In the genomic region with DNA sequence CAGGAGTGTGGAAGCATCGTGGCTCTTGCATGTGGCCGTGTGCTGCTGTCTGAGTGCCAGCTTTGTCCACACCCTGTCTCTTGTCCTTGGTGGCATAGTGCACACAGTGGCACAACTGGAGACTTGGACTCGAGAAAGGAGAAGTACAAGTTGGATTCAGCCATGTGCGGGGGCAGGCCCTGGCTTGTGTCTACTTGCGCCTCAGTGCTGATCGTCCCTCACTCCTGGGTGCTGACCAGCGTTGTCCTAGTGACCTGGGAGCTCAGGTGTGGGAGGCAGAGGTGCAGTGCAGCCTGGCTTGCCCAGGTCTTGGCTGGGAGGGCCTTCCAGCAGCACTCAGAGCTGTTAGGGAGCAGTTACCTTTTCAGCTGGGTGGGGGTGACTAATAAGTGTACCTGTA, we compare ENCODE assay signal across 11 cellular contexts. TPM values are rescaled to one million over a fixed set of nuclear protein-coding genes. Genes with fewer than 3 reads are reported as not detected.
DNase-seq lines count a peak whose midpoint lies in the region; ATAC-seq and TF ChIP-seq lines count a peak whose summit lies in the region.
"Had no signal": no experiment of that assay in that cellular context is flagged by ENCODE, and none has a peak within 500 bp of the region (broad histone marks: within the 10 kb centered on the region; RNA-seq: fewer than 3 reads in every experiment).

No MANE protein-coding gene starts in this region.

- intact Hi-C loops in PC-3 (cut with micrococcal nuclease) (no loop called here), esophagus squamous epithelium (cut with DNase I) (no loop called here)

- CTCF ChIA-PET in PC-3 (lab: Charles Lee), result no interaction called here

- H3K27ac Mint-ChIP-seq in nephron progenitor cell, result peak overlapping the region; percentile 17
- no peak overlapping the region for H3K27ac Mint-ChIP-seq in T-helper 2 cell treated with Interferon-gamma antibody and Interleukin-4, amounts not matched to agents 5 μg/mL and 100 μg/mL, for 36 hours

- peak overlapping the region; percentile 67 to 93 (median 84) for H3K4me2 ChIP-seq in BLaER1 treated with 17β-estradiol and CSF1 and Interleukin-3, amounts not matched to agents 10 nM and 100 nM
- no peak overlapping the region for H3K4me2 ChIP-seq in PC-3 (ENCODE audit: low read length)

- H3K9me3 Mint-ChIP-seq in nephron progenitor cell, result peaks cover 5% of the 10 kb centered on the region
- H3K9me3 Mint-ChIP-seq in T-helper 2 cell treated with Interferon-gamma antibody and Interleukin-4, amounts not matched to agents 5 μg/mL and 100 μg/mL, for 36 hours, result no peaks in the 10 kb centered on the region

- H3K36me3 ChIP-seq in BLaER1 treated with 17β-estradiol and CSF1 and Interleukin-3, amounts not matched to agents 10 nM and 100 nM, result peaks cover 0 to 33% (median 13%) of the 10 kb centered on the region in 11 experiments; a peak in 16 of 22 replicates
- H3K36me3 ChIP-seq in PC-3 (ENCODE audit: low read depth, low read length) (peaks cover 90% of the 10 kb centered on the region), esophagus squamous epithelium (peaks cover 0 to 28% (median 0%) of the 10 kb centered on the region in 3 donors), SJCRH30 (peaks cover 18% of the 10 kb centered on the region; the same call in 1 of the 2 replicates)

- BruUV-seq in PC-3 (replicated peaks; lab: Mats Ljungman, UMichigan), result no TSS peak

- TF ChIP-seq POLR2A in esophagus squamous epithelium (IDR thresholded peaks at IDR 0.05), result no peak

- H3K4me3 ChIP-seq in BLaER1 treated with 17β-estradiol and CSF1 and Interleukin-3, amounts not matched to agents 10 nM and 100 nM, result no peak overlapping the region
- H3K4me3 ChIP-seq in PC-3 (ENCODE audit: low read length), result no peak overlapping the region
- no peak overlapping the region for H3K4me3 ChIP-seq in esophagus squamous epithelium
- no peak overlapping the region for H3K4me3 ChIP-seq in SJCRH30
- H3K4me3 ChIP-seq: gastroesophageal sphincter, skin epidermis had no signal

- H3K4me1 ChIP-seq in BLaER1 treated with 17β-estradiol and CSF1 and Interleukin-3, amounts not matched to agents 10 nM and 100 nM, result peaks cover 60 to 100% (median 95%) of the 10 kb centered on the region in 10 experiments
- peaks cover 33% of the 10 kb centered on the region for H3K4me1 ChIP-seq in PC-3 (ENCODE audit: insufficient read depth, low read length)
- peaks cover 16 to 80% (median 20%) of the 10 kb centered on the region in 3 donors for H3K4me1 ChIP-seq in esophagus squamous epithelium
- peaks cover 24% of the 10 kb centered on the region for H3K4me1 ChIP-seq in SJCRH30

- H2AFZ ChIP-seq in PC-3 (ENCODE audit: low read length), result no peak overlapping the region

- peaks cover 36% of the 10 kb centered on the region for H3K4me1 Mint-ChIP-seq in nephron progenitor cell
- peaks cover 15% of the 10 kb centered on the region for H3K4me1 Mint-ChIP-seq in T-helper 2 cell treated with Interferon-gamma antibody and Interleukin-4, amounts not matched to agents 5 μg/mL and 100 μg/mL, for 36 hours (ENCODE audit: low read depth)

- POLR2A ChIA-PET in PC-3 (lab: Charles Lee; ENCODE audit: unreplicated experiment), result no interaction called here

- no peaks in the 10 kb centered on the region for H3K9me2 ChIP-seq in PC-3 (replicated peaks; ENCODE audit: low read length)

- peaks cover 100% of the 10 kb centered on the region for H3K79me2 ChIP-seq in PC-3 (ENCODE audit: low read length)

- peaks cover 22% of the 10 kb centered on the region for H3K36me3 Mint-ChIP-seq in nephron progenitor cell (ENCODE audit: low read depth)
- H3K36me3 Mint-ChIP-seq in T-helper 2 cell treated with Interferon-gamma antibody and Interleukin-4, amounts not matched to agents 5 μg/mL and 100 μg/mL, for 36 hours (ENCODE audit: low read depth), result peaks cover 2% of the 10 kb centered on the region

- no peak for TF ChIP-seq CTCF in PC-3 (conservative IDR thresholded peaks at IDR 0.05; ENCODE audit: low read depth, low read length)
- TF ChIP-seq CTCF in esophagus squamous epithelium (IDR thresholded peaks at IDR 0.05), result no peak
- no peak for TF ChIP-seq CTCF in nephron progenitor cell (IDR thresholded peaks at IDR 0.05)

- no peaks in the 10 kb centered on the region for H3K9me3 ChIP-seq in BLaER1 treated with 17β-estradiol and CSF1 and Interleukin-3, amounts not matched to agents 10 nM and 100 nM (replicated peaks in 1 of 11)
- H3K9me3 ChIP-seq in PC-3 (ENCODE audit: low read length), result no peaks in the 10 kb centered on the region
- H3K9me3 ChIP-seq in esophagus squamous epithelium, result no peaks in the 10 kb centered on the region
- no peaks in the 10 kb centered on the region for H3K9me3 ChIP-seq in SJCRH30 (replicated peaks)
- H3K9me3 ChIP-seq: gastroesophageal sphincter had no signal

- peaks cover 29% of the 10 kb centered on the region for H3F3A ChIP-seq in PC-3 (ENCODE audit: low read length, unreplicated experiment)

- H3K27me3 Mint-ChIP-seq in nephron progenitor cell (ENCODE audit: low read depth, poor library complexity), result no peaks in the 10 kb centered on the region
- H3K27me3 Mint-ChIP-seq in T-helper 2 cell treated with Interferon-gamma antibody and Interleukin-4, amounts not matched to agents 5 μg/mL and 100 μg/mL, for 36 hours (ENCODE audit: low read depth), result no peaks in the 10 kb centered on the region

- ATAC-seq in PC-3 (peak; percentile 10), GM19035 (IDR thresholded peaks at IDR 0.05; ENCODE audit: unreplicated experiment) (no peak), HG03460 (IDR thresholded peaks at IDR 0.05; ENCODE audit: unreplicated experiment) (no peak)

- H3K27me3 ChIP-seq in BLaER1 treated with 17β-estradiol and CSF1 and Interleukin-3, amounts not matched to agents 10 nM and 100 nM, result no peaks in the 10 kb centered on the region
- H3K27me3 ChIP-seq in PC-3 (ENCODE audit: low read length) (no peaks in the 10 kb centered on the region), esophagus squamous epithelium (no peaks in the 10 kb centered on the region), SJCRH30 (no peaks in the 10 kb centered on the region)
- H3K27me3 ChIP-seq: gastroesophageal sphincter had no signal

- H3K27ac ChIP-seq in BLaER1 treated with 17β-estradiol and CSF1 and Interleukin-3, amounts not matched to agents 10 nM and 100 nM, result peak overlapping the region in 9 of 11 experiments; percentile 35 to 79 (median 60); a peak in 17 of 22 replicates
- H3K27ac ChIP-seq in PC-3 (ENCODE audit: low read length) (peak overlapping the region; percentile 16; the same call in 1 of the 2 replicates), esophagus squamous epithelium (peak overlapping the region in 3 of 4 donors; percentile 7 to 46 (median 26)), SJCRH30 (no peak overlapping the region)

- H3K4me3 Mint-ChIP-seq in nephron progenitor cell, result no peak overlapping the region
- H3K4me3 Mint-ChIP-seq in T-helper 2 cell treated with Interferon-gamma antibody and Interleukin-4, amounts not matched to agents 5 μg/mL and 100 μg/mL, for 36 hours, result no peak overlapping the region

- H4K20me1 ChIP-seq in BLaER1 treated with 17β-estradiol and CSF1 and Interleukin-3, amounts not matched to agents 10 nM and 100 nM, result peaks cover 73 to 100% (median 96%) of the 10 kb centered on the region in 11 experiments; a peak in 21 of 22 replicates
- H4K20me1 ChIP-seq in PC-3 (ENCODE audit: low read length), result peaks cover 95% of the 10 kb centered on the region

- DNase-seq in PC-3 (no peak), esophagus squamous epithelium (lab: John Stamatoyannopoulos, UW) (no peak), nephron progenitor cell (no peak), SJCRH30 (no peak)
- no peak for DNase-seq in T-helper 2 cell treated with Interferon-gamma antibody and Interleukin-4, amounts not matched to agents 5 μg/mL and 100 μg/mL, for 36 hours (ENCODE audit: low spot score)
- DNase-seq: NCI-H187 treated with DMSO at 0.1 percent for 48 hours had no signal

- H3K9ac ChIP-seq in BLaER1 treated with 17β-estradiol and CSF1 and Interleukin-3, amounts not matched to agents 10 nM and 100 nM, result peak overlapping the region in 7 of 11 experiments; percentile 4 to 65 (median 47); a peak in 10 of 22 replicates
- no peak overlapping the region for H3K9ac ChIP-seq in PC-3 (ENCODE audit: low read length)

- 47% methylated on average over 3 to 5 of the region's 7 CpGs for WGBS in esophagus squamous epithelium, 2 donors

RNA-seq across cellular contexts. Expression of a gene that starts 20.6 kb away (rescaled TPM):
- total RNA-seq in PC-3 (2014; rRNA removed) (1,274 and 1,459 TPM in 2 replicates), esophagus squamous epithelium (100 to 1,000 TPM in 3 of 4 donors, 10 to 100 TPM in 1; 65.7 to 168 (median 147) TPM)
- 312 and 334 TPM in 2 replicates for total RNA-seq in SJCRH30 (2014; rRNA removed; shearing (Covaris generic))
